ENCODE assay signal across 1 cellular context in the genomic region with DNA sequence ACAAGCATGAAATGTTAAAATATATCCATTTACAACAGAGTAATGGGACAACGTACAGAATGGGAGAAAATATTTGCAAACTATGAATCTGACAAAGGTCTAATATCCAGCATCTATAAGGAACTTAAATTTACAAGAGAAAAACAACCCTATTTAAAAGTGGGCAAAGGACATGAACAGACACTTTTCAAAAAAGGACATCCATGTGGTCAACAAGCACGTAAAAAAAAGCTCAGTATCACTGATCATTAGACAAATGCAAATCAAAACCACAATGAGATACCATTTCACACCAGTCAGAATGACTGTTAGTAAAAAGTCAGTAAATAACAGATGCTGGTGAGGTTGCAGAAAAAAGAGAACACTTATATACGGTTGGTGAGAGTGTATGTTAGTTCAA. TPM values are rescaled to one million over a fixed set of nuclear protein-coding genes. Genes with fewer than 3 reads are reported as not detected.
"Had no signal": no experiment of that assay in that cellular context is flagged by ENCODE, and none has a peak within 500 bp of the region (broad histone marks: within the 10 kb centered on the region; RNA-seq: fewer than 3 reads in every experiment).

No MANE protein-coding gene starts in this region.

RNA-seq across cellular contexts. Expression of a gene that starts 16.3 kb away (rescaled TPM):
- polyA plus RNA-seq: IgD-negative memory B cell had no signal
